1 cellular context compared by ENCODE assay signal in the genomic region with DNA sequence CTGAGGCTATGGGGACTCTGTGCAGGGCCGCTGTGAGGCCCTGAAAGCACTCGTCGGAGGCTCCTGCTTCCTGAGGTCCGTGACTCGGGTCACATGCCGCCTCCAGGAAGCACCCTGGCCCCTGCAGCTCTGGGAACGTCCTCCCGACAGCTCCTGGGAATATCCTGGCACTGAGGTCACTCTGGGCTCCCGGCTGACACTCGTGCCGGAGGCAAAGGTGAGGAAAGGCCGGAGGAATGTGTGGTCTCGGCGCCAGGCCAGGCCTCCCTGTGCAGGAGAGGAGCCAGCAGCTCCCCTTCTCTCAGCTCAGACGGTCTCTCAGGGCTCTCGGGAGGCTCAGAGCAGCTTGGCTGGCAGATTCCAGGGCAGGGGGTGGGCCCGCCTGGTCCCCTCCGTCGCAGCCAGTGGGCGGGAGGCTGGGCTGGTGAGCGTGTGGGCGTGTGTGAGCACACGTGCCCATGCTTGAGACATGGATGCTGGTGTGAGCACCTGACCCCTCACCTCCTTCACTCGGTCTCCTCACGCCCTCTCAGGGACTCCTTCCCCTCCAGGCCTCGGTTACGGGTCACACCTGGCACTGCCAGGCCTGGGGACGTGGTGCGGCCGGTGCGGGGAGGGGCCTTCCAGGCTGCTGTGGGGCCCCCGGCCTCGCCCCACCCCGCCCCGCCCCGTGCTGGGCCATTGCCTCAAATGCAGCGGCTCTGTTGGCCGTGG.
TF ChIP-seq lines count a peak whose summit lies in the region.

No MANE protein-coding gene starts in this region.

TF ChIP-seq in HepG2, 621 proteins besides CTCF, POLR2A, EP300 and RAD21 (continued from another document and continues in another):
- TF ChIP-seq, protein P1, sequence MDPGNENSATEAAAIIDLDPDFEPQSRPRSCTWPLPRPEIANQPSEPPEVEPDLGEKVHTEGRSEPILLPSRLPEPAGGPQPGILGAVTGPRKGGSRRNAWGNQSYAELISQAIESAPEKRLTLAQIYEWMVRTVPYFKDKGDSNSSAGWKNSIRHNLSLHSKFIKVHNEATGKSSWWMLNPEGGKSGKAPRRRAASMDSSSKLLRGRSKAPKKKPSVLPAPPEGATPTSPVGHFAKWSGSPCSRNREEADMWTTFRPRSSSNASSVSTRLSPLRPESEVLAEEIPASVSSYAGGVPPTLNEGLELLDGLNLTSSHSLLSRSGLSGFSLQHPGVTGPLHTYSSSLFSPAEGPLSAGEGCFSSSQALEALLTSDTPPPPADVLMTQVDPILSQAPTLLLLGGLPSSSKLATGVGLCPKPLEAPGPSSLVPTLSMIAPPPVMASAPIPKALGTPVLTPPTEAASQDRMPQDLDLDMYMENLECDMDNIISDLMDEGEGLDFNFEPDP (CRISPR knock-in tag; conservative IDR thresholded peaks at IDR 0.05), result no peak
- TF ChIP-seq PHB2 (IDR thresholded peaks at IDR 0.05; ENCODE audit: partially characterized antibody), result no peak
- no peak for TF ChIP-seq ZNF674 (CRISPR knock-in tag; IDR thresholded peaks at IDR 0.05; ENCODE audit: low read depth)
- TF ChIP-seq ZNF383 (CRISPR knock-in tag; IDR thresholded peaks at IDR 0.05; ENCODE audit: borderline replicate concordance), result no peak
- TF ChIP-seq ZNF124 (CRISPR knock-in tag; IDR thresholded peaks at IDR 0.05), result no peak
- TF ChIP-seq, protein P2, sequence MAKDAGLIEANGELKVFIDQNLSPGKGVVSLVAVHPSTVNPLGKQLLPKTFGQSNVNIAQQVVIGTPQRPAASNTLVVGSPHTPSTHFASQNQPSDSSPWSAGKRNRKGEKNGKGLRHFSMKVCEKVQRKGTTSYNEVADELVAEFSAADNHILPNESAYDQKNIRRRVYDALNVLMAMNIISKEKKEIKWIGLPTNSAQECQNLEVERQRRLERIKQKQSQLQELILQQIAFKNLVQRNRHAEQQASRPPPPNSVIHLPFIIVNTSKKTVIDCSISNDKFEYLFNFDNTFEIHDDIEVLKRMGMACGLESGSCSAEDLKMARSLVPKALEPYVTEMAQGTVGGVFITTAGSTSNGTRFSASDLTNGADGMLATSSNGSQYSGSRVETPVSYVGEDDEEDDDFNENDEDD (CRISPR knock-in tag; IDR thresholded peaks at IDR 0.05; ENCODE audit: borderline replicate concordance), result peak; percentile 74; the same call in 1 of the 2 replicates
- TF ChIP-seq FOXC1 (CRISPR knock-in tag; IDR thresholded peaks at IDR 0.05; ENCODE audit: borderline replicate concordance), result peak; percentile 71
- no peak for TF ChIP-seq REXO4 (CRISPR knock-in tag; IDR thresholded peaks at IDR 0.05; ENCODE audit: borderline replicate concordance)
- TF ChIP-seq, protein P3, sequence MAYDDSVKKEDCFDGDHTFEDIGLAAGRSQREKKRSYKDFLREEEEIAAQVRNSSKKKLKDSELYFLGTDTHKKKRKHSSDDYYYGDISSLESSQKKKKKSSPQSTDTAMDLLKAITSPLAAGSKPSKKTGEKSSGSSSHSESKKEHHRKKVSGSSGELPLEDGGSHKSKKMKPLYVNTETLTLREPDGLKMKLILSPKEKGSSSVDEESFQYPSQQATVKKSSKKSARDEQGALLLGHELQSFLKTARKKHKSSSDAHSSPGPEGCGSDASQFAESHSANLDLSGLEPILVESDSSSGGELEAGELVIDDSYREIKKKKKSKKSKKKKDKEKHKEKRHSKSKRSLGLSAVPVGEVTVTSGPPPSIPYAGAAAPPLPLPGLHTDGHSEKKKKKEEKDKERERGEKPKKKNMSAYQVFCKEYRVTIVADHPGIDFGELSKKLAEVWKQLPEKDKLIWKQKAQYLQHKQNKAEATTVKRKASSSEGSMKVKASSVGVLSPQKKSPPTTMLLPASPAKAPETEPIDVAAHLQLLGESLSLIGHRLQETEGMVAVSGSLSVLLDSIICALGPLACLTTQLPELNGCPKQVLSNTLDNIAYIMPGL (CRISPR knock-in tag; IDR thresholded peaks at IDR 0.05; ENCODE audit: borderline replicate concordance in 1 of 2, low read depth in 1 of 2), result peak; percentile 57 to 63; a peak in 2 of 4 replicates
- TF ChIP-seq, protein P4, sequence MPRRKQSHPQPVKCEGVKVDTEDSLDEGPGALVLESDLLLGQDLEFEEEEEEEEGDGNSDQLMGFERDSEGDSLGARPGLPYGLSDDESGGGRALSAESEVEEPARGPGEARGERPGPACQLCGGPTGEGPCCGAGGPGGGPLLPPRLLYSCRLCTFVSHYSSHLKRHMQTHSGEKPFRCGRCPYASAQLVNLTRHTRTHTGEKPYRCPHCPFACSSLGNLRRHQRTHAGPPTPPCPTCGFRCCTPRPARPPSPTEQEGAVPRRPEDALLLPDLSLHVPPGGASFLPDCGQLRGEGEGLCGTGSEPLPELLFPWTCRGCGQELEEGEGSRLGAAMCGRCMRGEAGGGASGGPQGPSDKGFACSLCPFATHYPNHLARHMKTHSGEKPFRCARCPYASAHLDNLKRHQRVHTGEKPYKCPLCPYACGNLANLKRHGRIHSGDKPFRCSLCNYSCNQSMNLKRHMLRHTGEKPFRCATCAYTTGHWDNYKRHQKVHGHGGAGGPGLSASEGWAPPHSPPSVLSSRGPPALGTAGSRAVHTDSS (CRISPR knock-in tag; conservative IDR thresholded peaks at IDR 0.05), result no peak
- no peak for TF ChIP-seq BRD4 (CRISPR knock-in tag; IDR thresholded peaks at IDR 0.05)
- TF ChIP-seq, protein P5, sequence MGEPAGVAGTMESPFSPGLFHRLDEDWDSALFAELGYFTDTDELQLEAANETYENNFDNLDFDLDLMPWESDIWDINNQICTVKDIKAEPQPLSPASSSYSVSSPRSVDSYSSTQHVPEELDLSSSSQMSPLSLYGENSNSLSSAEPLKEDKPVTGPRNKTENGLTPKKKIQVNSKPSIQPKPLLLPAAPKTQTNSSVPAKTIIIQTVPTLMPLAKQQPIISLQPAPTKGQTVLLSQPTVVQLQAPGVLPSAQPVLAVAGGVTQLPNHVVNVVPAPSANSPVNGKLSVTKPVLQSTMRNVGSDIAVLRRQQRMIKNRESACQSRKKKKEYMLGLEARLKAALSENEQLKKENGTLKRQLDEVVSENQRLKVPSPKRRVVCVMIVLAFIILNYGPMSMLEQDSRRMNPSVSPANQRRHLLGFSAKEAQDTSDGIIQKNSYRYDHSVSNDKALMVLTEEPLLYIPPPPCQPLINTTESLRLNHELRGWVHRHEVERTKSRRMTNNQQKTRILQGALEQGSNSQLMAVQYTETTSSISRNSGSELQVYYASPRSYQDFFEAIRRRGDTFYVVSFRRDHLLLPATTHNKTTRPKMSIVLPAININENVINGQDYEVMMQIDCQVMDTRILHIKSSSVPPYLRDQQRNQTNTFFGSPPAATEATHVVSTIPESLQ (CRISPR knock-in tag; conservative IDR thresholded peaks at IDR 0.05), result no peak
- 0 out of 2 replicates have a peak, but pooled peaks have one; percentile 58 for TF ChIP-seq SMAD9 (CRISPR knock-in tag; IDR thresholded peaks at IDR 0.05)
- peak; percentile 56; the same call in 1 of the 2 replicates for TF ChIP-seq ARNTL (CRISPR knock-in tag; IDR thresholded peaks at IDR 0.05)
- TF ChIP-seq FOSL1 (CRISPR knock-in tag; IDR thresholded peaks at IDR 0.05; ENCODE audit: borderline replicate concordance), result no peak
- TF ChIP-seq, protein P6, sequence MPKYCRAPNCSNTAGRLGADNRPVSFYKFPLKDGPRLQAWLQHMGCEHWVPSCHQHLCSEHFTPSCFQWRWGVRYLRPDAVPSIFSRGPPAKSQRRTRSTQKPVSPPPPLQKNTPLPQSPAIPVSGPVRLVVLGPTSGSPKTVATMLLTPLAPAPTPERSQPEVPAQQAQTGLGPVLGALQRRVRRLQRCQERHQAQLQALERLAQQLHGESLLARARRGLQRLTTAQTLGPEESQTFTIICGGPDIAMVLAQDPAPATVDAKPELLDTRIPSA (CRISPR knock-in tag; IDR thresholded peaks at IDR 0.05; ENCODE audit: borderline replicate concordance), result no peak
- TF ChIP-seq RFXANK (CRISPR knock-in tag; IDR thresholded peaks at IDR 0.05), result no peak
- TF ChIP-seq ZNF235 (CRISPR knock-in tag; IDR thresholded peaks at IDR 0.05; ENCODE audit: borderline replicate concordance), result 0 out of 2 replicates have a peak, but pooled peaks have one; percentile 81
- peak; percentile 59; the same call in 1 of the 2 replicates for TF ChIP-seq ZNF333 (CRISPR knock-in tag; IDR thresholded peaks at IDR 0.05; ENCODE audit: borderline replicate concordance)
- peak; percentile 55; the same call in 1 of the 2 replicates for TF ChIP-seq ZNF160 (CRISPR knock-in tag; IDR thresholded peaks at IDR 0.05)
- no peak for TF ChIP-seq ARHGAP35 (CRISPR knock-in tag; IDR thresholded peaks at IDR 0.05; ENCODE audit: borderline replicate concordance)
- no peak for TF ChIP-seq MAZ (IDR thresholded peaks at IDR 0.05; ENCODE audit: borderline replicate concordance, low read depth, low read length)
- TF ChIP-seq MAZ (CRISPR knock-in tag; IDR thresholded peaks at IDR 0.05; ENCODE audit: low read depth), result peak; percentile 52; the same call in 1 of the 2 replicates
- no peak for TF ChIP-seq EHMT2 (IDR thresholded peaks at IDR 0.05; ENCODE audit: borderline replicate concordance, low read depth, low read length)
- TF ChIP-seq MEF2D (CRISPR knock-in tag; IDR thresholded peaks at IDR 0.05), result peak; percentile 74
- TF ChIP-seq ZSCAN31 (CRISPR knock-in tag; IDR thresholded peaks at IDR 0.05; ENCODE audit: low read depth), result no peak
- TF ChIP-seq TBX2 (CRISPR knock-in tag; IDR thresholded peaks at IDR 0.05; ENCODE audit: borderline replicate concordance), result peak; percentile 79
- TF ChIP-seq ZKSCAN5 (CRISPR knock-in tag; IDR thresholded peaks at IDR 0.05), result no peak; the same call in 1 of the 2 replicates
- TF ChIP-seq ZNF550 (CRISPR knock-in tag; IDR thresholded peaks at IDR 0.05; ENCODE audit: borderline replicate concordance), result no peak
- no peak for TF ChIP-seq ZNF510 (CRISPR knock-in tag; IDR thresholded peaks at IDR 0.05; ENCODE audit: low read depth)
- no peak for TF ChIP-seq GABPA (IDR thresholded peaks at IDR 0.05; ENCODE audit: low read depth, low read length)
- TF ChIP-seq GABPA (CRISPR knock-in tag; IDR thresholded peaks at IDR 0.05; ENCODE audit: low read depth), result peak; percentile 43
- TF ChIP-seq RELA (CRISPR knock-in tag; IDR thresholded peaks at IDR 0.05), result no peak
- TF ChIP-seq, protein P7, sequence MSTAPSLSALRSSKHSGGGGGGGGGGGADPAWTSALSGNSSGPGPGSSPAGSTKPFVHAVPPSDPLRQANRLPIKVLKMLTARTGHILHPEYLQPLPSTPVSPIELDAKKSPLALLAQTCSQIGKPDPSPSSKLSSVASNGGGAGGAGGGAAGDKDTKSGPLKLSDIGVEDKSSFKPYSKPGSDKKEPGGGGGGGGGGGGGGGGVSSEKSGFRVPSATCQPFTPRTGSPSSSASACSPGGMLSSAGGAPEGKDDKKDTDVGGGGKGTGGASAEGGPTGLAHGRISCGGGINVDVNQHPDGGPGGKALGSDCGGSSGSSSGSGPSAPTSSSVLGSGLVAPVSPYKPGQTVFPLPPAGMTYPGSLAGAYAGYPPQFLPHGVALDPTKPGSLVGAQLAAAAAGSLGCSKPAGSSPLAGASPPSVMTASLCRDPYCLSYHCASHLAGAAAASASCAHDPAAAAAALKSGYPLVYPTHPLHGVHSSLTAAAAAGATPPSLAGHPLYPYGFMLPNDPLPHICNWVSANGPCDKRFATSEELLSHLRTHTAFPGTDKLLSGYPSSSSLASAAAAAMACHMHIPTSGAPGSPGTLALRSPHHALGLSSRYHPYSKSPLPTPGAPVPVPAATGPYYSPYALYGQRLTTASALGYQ (CRISPR knock-in tag; IDR thresholded peaks at IDR 0.05), result no peak
- TF ChIP-seq NR1H2 (CRISPR knock-in tag; IDR thresholded peaks at IDR 0.05; ENCODE audit: borderline replicate concordance, low read depth), result no peak
- no peak for TF ChIP-seq CHD4 (IDR thresholded peaks at IDR 0.05; ENCODE audit: borderline replicate concordance, low read length)
- 0 out of 2 replicates have a peak, but pooled peaks have one; percentile 48 for TF ChIP-seq ZFP36L1 (CRISPR knock-in tag; IDR thresholded peaks at IDR 0.05)
- TF ChIP-seq, protein P8, sequence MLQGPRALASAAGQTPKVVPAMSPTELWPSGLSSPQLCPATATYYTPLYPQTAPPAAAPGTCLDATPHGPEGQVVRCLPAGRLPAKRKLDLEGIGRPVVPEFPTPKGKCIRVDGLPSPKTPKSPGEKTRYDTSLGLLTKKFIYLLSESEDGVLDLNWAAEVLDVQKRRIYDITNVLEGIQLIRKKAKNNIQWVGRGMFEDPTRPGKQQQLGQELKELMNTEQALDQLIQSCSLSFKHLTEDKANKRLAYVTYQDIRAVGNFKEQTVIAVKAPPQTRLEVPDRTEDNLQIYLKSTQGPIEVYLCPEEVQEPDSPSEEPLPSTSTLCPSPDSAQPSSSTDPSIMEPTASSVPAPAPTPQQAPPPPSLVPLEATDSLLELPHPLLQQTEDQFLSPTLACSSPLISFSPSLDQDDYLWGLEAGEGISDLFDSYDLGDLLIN (CRISPR knock-in tag; IDR thresholded peaks at IDR 0.05; ENCODE audit: borderline replicate concordance), result no peak
- TF ChIP-seq ZNF34 (CRISPR knock-in tag; IDR thresholded peaks at IDR 0.05; ENCODE audit: borderline replicate concordance), result no peak
- TF ChIP-seq HOXA5 (CRISPR knock-in tag; IDR thresholded peaks at IDR 0.05), result 0 out of 2 replicates have a peak, but pooled peaks have one; percentile 34
- TF ChIP-seq, protein P9, sequence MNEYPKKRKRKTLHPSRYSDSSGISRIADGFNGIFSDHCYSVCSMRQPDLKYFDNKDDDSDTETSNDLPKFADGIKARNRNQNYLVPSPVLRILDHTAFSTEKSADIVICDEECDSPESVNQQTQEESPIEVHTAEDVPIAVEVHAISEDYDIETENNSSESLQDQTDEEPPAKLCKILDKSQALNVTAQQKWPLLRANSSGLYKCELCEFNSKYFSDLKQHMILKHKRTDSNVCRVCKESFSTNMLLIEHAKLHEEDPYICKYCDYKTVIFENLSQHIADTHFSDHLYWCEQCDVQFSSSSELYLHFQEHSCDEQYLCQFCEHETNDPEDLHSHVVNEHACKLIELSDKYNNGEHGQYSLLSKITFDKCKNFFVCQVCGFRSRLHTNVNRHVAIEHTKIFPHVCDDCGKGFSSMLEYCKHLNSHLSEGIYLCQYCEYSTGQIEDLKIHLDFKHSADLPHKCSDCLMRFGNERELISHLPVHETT (CRISPR knock-in tag; conservative IDR thresholded peaks at IDR 0.05), result 0 out of 2 replicates have a peak, but pooled peaks have one; percentile 15
- TF ChIP-seq, protein P10, sequence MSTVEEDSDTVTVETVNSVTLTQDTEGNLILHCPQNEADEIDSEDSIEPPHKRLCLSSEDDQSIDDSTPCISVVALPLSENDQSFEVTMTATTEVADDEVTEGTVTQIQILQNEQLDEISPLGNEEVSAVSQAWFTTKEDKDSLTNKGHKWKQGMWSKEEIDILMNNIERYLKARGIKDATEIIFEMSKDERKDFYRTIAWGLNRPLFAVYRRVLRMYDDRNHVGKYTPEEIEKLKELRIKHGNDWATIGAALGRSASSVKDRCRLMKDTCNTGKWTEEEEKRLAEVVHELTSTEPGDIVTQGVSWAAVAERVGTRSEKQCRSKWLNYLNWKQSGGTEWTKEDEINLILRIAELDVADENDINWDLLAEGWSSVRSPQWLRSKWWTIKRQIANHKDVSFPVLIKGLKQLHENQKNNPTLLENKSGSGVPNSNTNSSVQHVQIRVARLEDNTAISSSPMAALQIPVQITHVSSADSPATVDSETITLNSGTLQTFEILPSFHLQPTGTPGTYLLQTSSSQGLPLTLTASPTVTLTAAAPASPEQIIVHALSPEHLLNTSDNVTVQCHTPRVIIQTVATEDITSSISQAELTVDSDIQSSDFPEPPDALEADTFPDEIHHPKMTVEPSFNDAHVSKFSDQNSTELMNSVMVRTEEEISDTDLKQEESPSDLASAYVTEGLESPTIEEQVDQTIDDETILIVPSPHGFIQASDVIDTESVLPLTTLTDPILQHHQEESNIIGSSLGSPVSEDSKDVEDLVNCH (CRISPR knock-in tag; IDR thresholded peaks at IDR 0.05), result no peak
- no peak; the same call in 1 of the 2 replicates for TF ChIP-seq POLR2G (IDR thresholded peaks at IDR 0.05; ENCODE audit: low read depth, low read length)
